Comparison of ENCODE assay signal across 29 cellular contexts in the genomic region with DNA sequence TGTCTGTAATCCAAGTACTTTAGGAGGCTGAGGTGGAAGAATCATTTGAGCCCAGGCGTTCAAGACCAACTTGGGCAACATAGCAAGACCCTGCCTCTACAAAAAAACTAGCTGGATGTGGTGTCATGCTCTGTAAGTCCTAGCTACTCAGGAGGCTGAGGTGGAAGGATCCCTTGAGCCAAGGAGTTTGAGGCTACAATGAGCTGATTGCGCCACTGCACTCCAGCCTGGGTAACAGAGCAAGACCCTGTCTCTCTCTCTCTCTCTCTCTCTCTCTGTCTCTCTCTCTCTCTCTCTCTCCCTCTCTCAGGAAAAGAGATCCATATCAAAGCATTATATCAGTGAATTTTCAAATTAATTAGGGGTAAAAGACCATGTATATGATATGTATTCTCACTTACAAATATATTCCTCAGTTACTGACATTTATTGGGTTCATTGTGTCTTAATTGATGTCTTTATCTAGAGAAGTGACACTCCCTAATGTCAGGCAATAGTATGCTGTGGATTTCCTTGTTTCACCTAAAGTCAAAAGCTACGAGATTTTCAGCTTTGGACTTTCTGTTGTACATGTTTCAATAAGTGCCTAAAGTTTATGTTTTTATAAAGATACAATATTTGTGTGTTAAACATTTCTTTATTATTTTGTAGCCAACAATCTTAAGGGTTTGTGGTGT.
DNase-seq lines count a peak whose midpoint lies in the region; ATAC-seq, FAIRE-seq and TF ChIP-seq lines count a peak whose summit lies in the region.
"Had no signal": no experiment of that assay in that cellular context is flagged by ENCODE, and none has a peak within 500 bp of the region (broad histone marks: within the 10 kb centered on the region; RNA-seq: fewer than 3 reads in every experiment).

No MANE protein-coding gene starts in this region.

- no peak for TF ChIP-seq RAD21 in H1 (IDR thresholded peaks at IDR 0.05 in 1 of 2, conservative IDR thresholded peaks at IDR 0.05 in 1 of 2; ENCODE audit: low read depth in 2 of 2, low read length in 2 of 2)

- H3K36me3 ChIP-seq in SU-DHL-6 (ENCODE audit: low read length) (peaks cover 23% of the 10 kb centered on the region), H1 (ENCODE audit: control insufficient read depth in 2 of 4, insufficient read depth in 4 of 4, low read length in 3 of 4) (peaks cover 2 to 19% (median 12%) of the 10 kb centered on the region in 4 experiments; a peak in 5 of 8 replicates), small intestine (ENCODE audit: control insufficient read depth in 2 of 2, insufficient read depth in 2 of 2, low read length in 2 of 2) (peaks cover 2 to 10% of the 10 kb centered on the region in 2 donors), right lobe of liver (peaks cover 0 to 29% (median 12%) of the 10 kb centered on the region in 4 donors)

- no peak overlapping the region for H4K8ac ChIP-seq in H1 (ENCODE audit: extremely low read depth, insufficient read depth, low read length)

- CTCF ChIA-PET in activated CD8-positive, alpha-beta memory T cell treated with anti-CD3 and anti-CD28 coated beads, Interleukin-2, amount 10 ng/mL, durations not matched to agents 7 days and 5 days (lab: Charles Lee) = interaction anchor here (4.4 kb wide), 1 partner anchor 137 kb away, joined by 32 read pairs; no protein-coding TSS in a partner anchor
- CTCF ChIA-PET in H1 (lab: Charles Lee; ENCODE audit: partially characterized antibody) = interaction anchor here (1.3 to 1.5 kb wide), 3 partner anchors 10 to 31 kb away, joined by 4 to 5 read pairs (median 5); no protein-coding TSS in a partner anchor

- H4K20me1 ChIP-seq in SU-DHL-6 (ENCODE audit: low read depth, low read length) = no peaks in the 10 kb centered on the region
- peaks cover 6 to 13% of the 10 kb centered on the region in 2 experiments for H4K20me1 ChIP-seq in H1 (replicated peaks in 1 of 2; ENCODE audit: control insufficient read depth in 1 of 2, insufficient read depth in 2 of 2, low read length in 2 of 2)

- H3K79me1 ChIP-seq in H1 (ENCODE audit: low read depth, low read length) = peaks cover 5% of the 10 kb centered on the region; the same call in 1 of the 2 replicates

- no peak for DNase-seq in activated CD8-positive, alpha-beta memory T cell treated with anti-CD3 and anti-CD28 coated beads, Interleukin-2, amount 10 ng/mL, durations not matched to agents 7 days and 5 days
- DNase-seq in activated CD8-positive, alpha-beta memory T cell treated with anti-CD3 and anti-CD28 coated beads, Interleukin-2, amount 50 U/mL, for 48 hours = no peak
- DNase-seq in H1 (ENCODE audit: low read depth in 1 of 2, low spot score in 2 of 2) (no peak), small intestine (peak; percentile 76), right lobe of liver (no peak), dermis blood vessel endothelial cell (no peak)
- DNase-seq: activated B cell treated with CpG ODN at 0.5 μM for 24 hours; activated CD4-positive, alpha-beta memory T cell treated with anti-CD3 and anti-CD28 coated beads, Interleukin-2, amount 10 ng/mL, durations not matched to agents 7 days and 5 days; adrenal gland; BE2C; brain microvascular endothelial cell; Calu3; effector memory CD8-positive, alpha-beta T cell; foreskin melanocyte; GOT3; hippocampal formation; NCI-H1417; NCI-H2107; NCI-H510A; occipital lobe; RPMI8226; spleen; stimulated activated CD4-positive, alpha-beta T cell treated with anti-CD3 and anti-CD28 coated beads, Interleukin-4, amount 100 ng/mL, for 24 hours; T1000 had no signal

- no peak overlapping the region for H4K91ac ChIP-seq in H1 (replicated peaks; ENCODE audit: insufficient read length, low read length)

- no peak overlapping the region for H3K4me3 Mint-ChIP-seq in activated CD8-positive, alpha-beta memory T cell treated with anti-CD3 and anti-CD28 coated beads, Interleukin-2, amount 10 ng/mL, durations not matched to agents 7 days and 5 days
- H3K4me3 Mint-ChIP-seq: activated B cell treated with CpG ODN at 0.5 μM for 24 hours; activated CD4-positive, alpha-beta memory T cell treated with anti-CD3 and anti-CD28 coated beads, Interleukin-2, amount 10 ng/mL, durations not matched to agents 7 days and 5 days; effector memory CD8-positive, alpha-beta T cell had no signal

- H3K4me2 ChIP-seq in SU-DHL-6 (ENCODE audit: low read depth, low read length, poor library complexity, severe bottlenecking) (no peak overlapping the region), H1 (ENCODE audit: insufficient read depth in 1 of 2, low read depth in 2 of 2, low read length in 2 of 2) (no peak overlapping the region)

- H3K9me2 ChIP-seq in SU-DHL-6 (replicated peaks; ENCODE audit: insufficient read depth, low read length) = no peaks in the 10 kb centered on the region

- H3K4me1 Mint-ChIP-seq in activated CD8-positive, alpha-beta memory T cell treated with anti-CD3 and anti-CD28 coated beads, Interleukin-2, amount 10 ng/mL, durations not matched to agents 7 days and 5 days = peaks cover 49% of the 10 kb centered on the region

- TF ChIP-seq POLR2A in H1 (IDR thresholded peaks at IDR 0.05; ENCODE audit: control extremely low read depth in 1 of 2, low read depth in 2 of 2, low read length in 2 of 2) (no peak), right lobe of liver (IDR thresholded peaks at IDR 0.05) (no peak), GM18505 (IDR thresholded peaks at IDR 0.05; ENCODE audit: borderline replicate concordance, extremely low read depth, insufficient read depth, insufficient read length) (no peak)

- H3K9me3 Mint-ChIP-seq in activated CD8-positive, alpha-beta memory T cell treated with anti-CD3 and anti-CD28 coated beads, Interleukin-2, amount 10 ng/mL, durations not matched to agents 7 days and 5 days (ENCODE audit: low read depth) = no peaks in the 10 kb centered on the region
- H3K9me3 Mint-ChIP-seq: activated B cell treated with CpG ODN at 0.5 μM for 24 hours; activated CD4-positive, alpha-beta memory T cell treated with anti-CD3 and anti-CD28 coated beads, Interleukin-2, amount 10 ng/mL, durations not matched to agents 7 days and 5 days; effector memory CD8-positive, alpha-beta T cell had no signal

- H3K9me3 ChIP-seq in SU-DHL-6 (ENCODE audit: insufficient read depth, low read length) (no peaks in the 10 kb centered on the region), H1 (ENCODE audit: insufficient read depth in 2 of 2, low read depth in 1 of 2, low read length in 1 of 2) (no peaks in the 10 kb centered on the region), small intestine (ENCODE audit: control insufficient read depth, low read depth) (no peaks in the 10 kb centered on the region), right lobe of liver (no peaks in the 10 kb centered on the region)
- H3K9me3 ChIP-seq: adrenal gland, BE2C, spleen had no signal

- no peak for ATAC-seq in activated CD8-positive, alpha-beta memory T cell treated with anti-CD3 and anti-CD28 coated beads, Interleukin-2, amount 10 ng/mL, durations not matched to agents 7 days and 5 days
- no peak for ATAC-seq in right lobe of liver
- no peak for ATAC-seq in GM18505 (IDR thresholded peaks at IDR 0.05; ENCODE audit: unreplicated experiment)
- ATAC-seq: effector memory CD8-positive, alpha-beta T cell; esophagus mucosa; SK-N-SH treated with all-trans-retinoic acid at 6 μM for 48 hours had no signal

- no peak for TF ChIP-seq EP300 in H1 (IDR thresholded peaks at IDR 0.05; ENCODE audit: borderline replicate concordance in 1 of 2, low read depth in 2 of 2, low read length in 2 of 2)

- H3K4ac ChIP-seq in H1 (replicated peaks; ENCODE audit: insufficient read length, low read depth, low read length) = no peak overlapping the region

- H4K5ac ChIP-seq in H1 (ENCODE audit: insufficient read length, low read depth, low read length) = no peak overlapping the region

- no peak overlapping the region for H2AK5ac ChIP-seq in H1 (ENCODE audit: low read depth, low read length)

- no peak overlapping the region for H3K4me3 ChIP-seq in SU-DHL-6 (ENCODE audit: insufficient read depth, low read length, poor library complexity, severe bottlenecking)
- no peak overlapping the region for H3K4me3 ChIP-seq in H1 (ENCODE audit: extremely low read depth in 1 of 4, insufficient read depth in 2 of 4, low read depth in 3 of 4, low read length in 4 of 4)
- H3K4me3 ChIP-seq in small intestine (ENCODE audit: low read depth in 1 of 2, low read length in 2 of 2) = no peak overlapping the region
- H3K4me3 ChIP-seq in right lobe of liver = no peak overlapping the region
- H3K4me3 ChIP-seq: adrenal gland, spleen had no signal

- no peak overlapping the region for H3K23ac ChIP-seq in H1 (ENCODE audit: insufficient read length)

- no peaks in the 10 kb centered on the region for H3K27me3 ChIP-seq in SU-DHL-6 (ENCODE audit: low read length)
- no peaks in the 10 kb centered on the region for H3K27me3 ChIP-seq in H1 (replicated peaks in 1 of 4; ENCODE audit: control insufficient read depth in 3 of 4, extremely low read depth in 1 of 4, insufficient read depth in 3 of 4, low read length in 3 of 4)
- H3K27me3 ChIP-seq in small intestine (ENCODE audit: control insufficient read depth in 2 of 2, insufficient read depth in 2 of 2, low read length in 2 of 2) = no peaks in the 10 kb centered on the region
- no peaks in the 10 kb centered on the region for H3K27me3 ChIP-seq in right lobe of liver
- H3K27me3 ChIP-seq: adrenal gland, BE2C, brain microvascular endothelial cell, spleen had no signal

- no peak overlapping the region for H2BK120ac ChIP-seq in H1 (replicated peaks; ENCODE audit: low read depth, low read length)

- peak overlapping the region; percentile 39; the same call in 1 of the 2 replicates for H3K27ac ChIP-seq in SU-DHL-6 (ENCODE audit: low read depth, low read length)
- H3K27ac ChIP-seq in H1 (ENCODE audit: low read depth, low read length) = no peak overlapping the region
- H3K27ac ChIP-seq in small intestine (ENCODE audit: low read depth in 1 of 2, low read length in 1 of 2) = peak overlapping the region; percentile 14 to 43
- H3K27ac ChIP-seq in right lobe of liver = no peak overlapping the region
- H3K27ac ChIP-seq: adrenal gland, brain microvascular endothelial cell, spleen had no signal

- no peak overlapping the region for H2BK20ac ChIP-seq in H1 (ENCODE audit: low read length)

- no peak overlapping the region for H2BK5ac ChIP-seq in H1 (ENCODE audit: low read depth, low read length)

- POLR2A ChIA-PET in H1 (lab: Charles Lee; ENCODE audit: partially characterized antibody) = no interaction called here

- H3K79me2 ChIP-seq in SU-DHL-6 (ENCODE audit: insufficient read depth, low read length) (peaks cover 55% of the 10 kb centered on the region), H1 (ENCODE audit: control insufficient read depth in 1 of 2, insufficient read depth in 2 of 2, low read length in 2 of 2) (peaks cover 0 to 12% of the 10 kb centered on the region in 2 experiments; a peak in 2 of 4 replicates)

- H3K36me3 Mint-ChIP-seq in activated CD8-positive, alpha-beta memory T cell treated with anti-CD3 and anti-CD28 coated beads, Interleukin-2, amount 10 ng/mL, durations not matched to agents 7 days and 5 days = peaks cover 34% of the 10 kb centered on the region

- intact Hi-C loops in right lobe of liver (cut with DNase I) = loop anchor here in 1 of 2 donors (10.0 kb wide), 1 partner anchor 131 kb away; no protein-coding TSS in a partner anchor

- H3K4me1 ChIP-seq in H1 (replicated peaks in 1 of 4; ENCODE audit: control insufficient read depth in 3 of 4, insufficient read depth in 4 of 4, low read length in 3 of 4) (peaks cover 0 to 2% (median 0%) of the 10 kb centered on the region in 4 experiments; a peak in 1 of 7 replicates), small intestine (ENCODE audit: control insufficient read depth in 2 of 2, insufficient read depth in 1 of 2, low read depth in 1 of 2, low read length in 1 of 2) (peaks cover 0 to 1% of the 10 kb centered on the region in 2 donors), right lobe of liver (peaks cover 0 to 18% (median 4%) of the 10 kb centered on the region in 4 donors)
- H3K4me1 ChIP-seq: BE2C had no signal

- H2BK15ac ChIP-seq in H1 (ENCODE audit: low read length) = no peak overlapping the region

- no peak overlapping the region for H2BK12ac ChIP-seq in H1 (ENCODE audit: low read depth, low read length)

- WGBS in H1 (ENCODE audit: extremely low coverage in 1 of 2, insufficient coverage in 1 of 2, insufficient read length in 1 of 2, insufficient replicate concordance in 2 of 2, low coverage in 1 of 2, low lambda C conversion rate in 2 of 2, missing lambda C conversion rate in 1 of 2), 2 experiments = 90% methylated on average over 3 of the region's 3 CpGs; no CpG with 5 or more reads in 1 of the 2 experiments
- WGBS in small intestine, 3 donors = 65 to 77% (median 76%) methylated on average over 3 of the region's 3 CpGs
- 80% methylated on average over 3 of the region's 3 CpGs for WGBS in right lobe of liver (ENCODE audit: insufficient coverage, low coverage, low lambda C conversion rate, missing lambda C conversion rate)

- no peaks in the 10 kb centered on the region for H3K27me3 Mint-ChIP-seq in activated CD8-positive, alpha-beta memory T cell treated with anti-CD3 and anti-CD28 coated beads, Interleukin-2, amount 10 ng/mL, durations not matched to agents 7 days and 5 days
- H3K27me3 Mint-ChIP-seq: activated B cell treated with CpG ODN at 0.5 μM for 24 hours; activated CD4-positive, alpha-beta memory T cell treated with anti-CD3 and anti-CD28 coated beads, Interleukin-2, amount 10 ng/mL, durations not matched to agents 7 days and 5 days; effector memory CD8-positive, alpha-beta T cell had no signal

- no peaks in the 10 kb centered on the region for H3K23me2 ChIP-seq in H1 (ENCODE audit: low read depth, low read length)

- no peak overlapping the region for H2AFZ ChIP-seq in SU-DHL-6 (ENCODE audit: low read depth, low read length, severe bottlenecking)
- H2AFZ ChIP-seq in H1 (ENCODE audit: low read length) = no peak overlapping the region

- no peak overlapping the region for H3K18ac ChIP-seq in H1 (ENCODE audit: extremely low read depth, low read length)

- no peak for FAIRE-seq in H1 (lab: Jason Lieb, UNC)
- no peak for FAIRE-seq in small intestine (lab: Jason Lieb, UNC)
- FAIRE-seq: colon had no signal

- no peak overlapping the region for H3K9ac ChIP-seq in SU-DHL-6 (ENCODE audit: low read length)
- H3K9ac ChIP-seq in H1 (replicated peaks in 1 of 4; ENCODE audit: extremely low read depth in 1 of 4, low read depth in 3 of 4, low read length in 3 of 4) = no peak overlapping the region

- TF ChIP-seq CTCF in SU-DHL-6 (IDR thresholded peaks at IDR 0.05; ENCODE audit: insufficient read depth, low read length, poor library complexity, severe bottlenecking) = no peak
- no peak for TF ChIP-seq CTCF in H1 (IDR thresholded peaks at IDR 0.05; ENCODE audit: control extremely low read depth in 1 of 3, insufficient read depth in 1 of 3, low read depth in 1 of 3, low read length in 3 of 3)
- TF ChIP-seq CTCF in right lobe of liver (IDR thresholded peaks at IDR 0.05) = no peak

- H3K14ac ChIP-seq in H1 (ENCODE audit: insufficient read length) = no peak overlapping the region

- H3K56ac ChIP-seq in H1 (replicated peaks; ENCODE audit: insufficient read length, low read depth, low read length) = no peak overlapping the region

- H3K27ac Mint-ChIP-seq in activated CD8-positive, alpha-beta memory T cell treated with anti-CD3 and anti-CD28 coated beads, Interleukin-2, amount 10 ng/mL, durations not matched to agents 7 days and 5 days = peak overlapping the region; percentile 35
- H3K27ac Mint-ChIP-seq: activated B cell treated with CpG ODN at 0.5 μM for 24 hours; activated CD4-positive, alpha-beta memory T cell treated with anti-CD3 and anti-CD28 coated beads, Interleukin-2, amount 10 ng/mL, durations not matched to agents 7 days and 5 days had no signal

- H3F3A ChIP-seq in SU-DHL-6 (ENCODE audit: insufficient read depth) = peaks cover 21% of the 10 kb centered on the region

Comparison
In these comparisons a context has a peak if more than half of its experiments do, and no peak if none do; other contexts are left out.
1. H3K27ac ChIP-seq: peak in SU-DHL-6 (single experiment) and small intestine (2 of 2); none in H1 (single experiment) and right lobe of liver (0 of 3).